In the genomic region with DNA sequence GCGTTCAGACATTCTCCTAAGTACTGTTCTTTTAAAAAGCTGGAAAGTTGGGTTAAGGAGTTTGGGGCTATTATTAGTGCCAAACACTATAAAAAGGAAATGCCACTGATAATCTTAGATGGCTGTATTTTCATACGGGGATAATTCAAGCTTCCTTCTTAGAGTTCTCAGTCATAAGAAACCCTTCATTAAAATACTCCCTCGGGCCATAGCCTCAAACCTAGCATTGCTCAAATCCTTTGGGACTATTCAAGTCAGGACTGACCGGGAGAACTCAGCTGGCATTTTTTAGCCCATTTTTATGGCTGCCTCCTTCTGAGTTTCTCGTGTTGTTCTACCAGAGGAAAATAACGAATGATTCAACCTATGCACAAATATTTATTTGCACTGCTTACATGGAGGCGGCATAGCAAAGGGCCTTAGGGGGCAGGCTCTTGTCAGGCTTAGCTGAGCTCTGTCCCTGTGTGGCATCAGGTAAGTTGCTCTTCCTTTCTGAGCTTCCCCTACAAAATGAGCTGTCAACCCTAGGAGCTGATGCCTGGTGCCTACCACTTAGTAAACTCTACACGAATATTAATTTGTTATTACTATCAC, we compare ENCODE assay signal across 22 cellular contexts. TPM values are rescaled to one million over a fixed set of nuclear protein-coding genes. Genes with fewer than 3 reads are reported as not detected.
A peak's percentile ranks its signal among the peaks of the same experiment; 100 is the strongest.
DNase-seq lines count a peak whose midpoint lies in the region; ATAC-seq and TF ChIP-seq lines count a peak whose summit lies in the region.
"Had no signal": no experiment of that assay in that cellular context is flagged by ENCODE, and none has a peak within 500 bp of the region (broad histone marks: within the 10 kb centered on the region; RNA-seq: fewer than 3 reads in every experiment).

No MANE protein-coding gene starts in this region.

- H3K4me3 Mint-ChIP-seq in MCF 10A (ENCODE audit: unreplicated experiment), result no peak overlapping the region
- H3K4me3 Mint-ChIP-seq: nephron progenitor cell had no signal

- TF ChIP-seq CTCF in MCF 10A (IDR thresholded peaks at IDR 0.05; ENCODE audit: unreplicated experiment), result no peak
- no peak for TF ChIP-seq CTCF in breast epithelium (IDR thresholded peaks at IDR 0.05)
- TF ChIP-seq CTCF in PC-3 (conservative IDR thresholded peaks at IDR 0.05; ENCODE audit: low read depth, low read length), result 0 out of 2 replicates have a peak, but pooled peaks have one; percentile 21
- no peak for TF ChIP-seq CTCF in tibial artery (IDR thresholded peaks at IDR 0.05)

- H3K4me3 ChIP-seq in breast epithelium (no peak overlapping the region), PC-3 (ENCODE audit: low read length) (no peak overlapping the region), tibial artery (no peak overlapping the region)
- H3K4me3 ChIP-seq: psoas muscle, skin epidermis had no signal

- CTCF ChIA-PET in MCF 10A (lab: Yijun Ruan, JAX), result no interaction called here
- CTCF ChIA-PET in PC-3 (lab: Charles Lee), result no interaction called here

- H3K4me2 ChIP-seq in PC-3 (ENCODE audit: low read length), result peak overlapping the region; percentile 61

- H3K9me2 ChIP-seq in PC-3 (replicated peaks; ENCODE audit: low read length), result no peaks in the 10 kb centered on the region

- no peaks in the 10 kb centered on the region for H3K36me3 Mint-ChIP-seq in MCF 10A (ENCODE audit: insufficient read depth, unreplicated experiment)
- H3K36me3 Mint-ChIP-seq: CD4-positive, alpha-beta memory T cell had no signal

- no peak for TF ChIP-seq POLR2A in breast epithelium (IDR thresholded peaks at IDR 0.05)

- no peaks in the 10 kb centered on the region for H3K27me3 Mint-ChIP-seq in MCF 10A (ENCODE audit: insufficient read depth, unreplicated experiment)
- H3K27me3 Mint-ChIP-seq: CD4-positive, alpha-beta memory T cell had no signal

- H3K4me1 Mint-ChIP-seq in MCF 10A (ENCODE audit: insufficient read depth, unreplicated experiment), result peaks cover 26% of the 10 kb centered on the region

- peak overlapping the region; percentile 97 for H3K27ac Mint-ChIP-seq in MCF 10A (ENCODE audit: low read depth, unreplicated experiment)
- H3K27ac Mint-ChIP-seq: nephron progenitor cell had no signal

- H3K36me3 ChIP-seq in breast epithelium (no peaks in the 10 kb centered on the region), PC-3 (ENCODE audit: low read depth, low read length) (no peaks in the 10 kb centered on the region), tibial artery (no peaks in the 10 kb centered on the region)

- H3F3A ChIP-seq in PC-3 (ENCODE audit: low read length, unreplicated experiment), result peaks cover 26% of the 10 kb centered on the region

- H3K27me3 ChIP-seq in breast epithelium, result no peaks in the 10 kb centered on the region
- H3K27me3 ChIP-seq in PC-3 (ENCODE audit: low read length), result no peaks in the 10 kb centered on the region
- H3K27me3 ChIP-seq in tibial artery, result no peaks in the 10 kb centered on the region

- H3K27ac ChIP-seq in breast epithelium (no peak overlapping the region), PC-3 (ENCODE audit: low read length) (peak overlapping the region; percentile 96), epithelial cell of prostate (peak overlapping the region; percentile 98), tibial artery (peak overlapping the region; percentile 51 to 64)
- H3K27ac ChIP-seq: KMS-11, psoas muscle, VCaP had no signal

- no peaks in the 10 kb centered on the region for H3K79me2 ChIP-seq in PC-3 (ENCODE audit: low read length)

- intact Hi-C loops in MCF 10A (cut with micrococcal nuclease) (no loop called here), breast epithelium (cut with DNase I; ENCODE audit: low total_unique reads) (no loop called here), PC-3 (cut with micrococcal nuclease) (loop anchor here (5.0 kb wide), 2 partner anchors 133 to 217 kb away; a partner anchor contains a TSS), tibial artery (cut with DNase I; ENCODE audit: low total_unique reads) (no loop called here)

- H3K9me3 ChIP-seq in breast epithelium (no peaks in the 10 kb centered on the region), PC-3 (ENCODE audit: low read length) (no peaks in the 10 kb centered on the region), tibial artery (no peaks in the 10 kb centered on the region)
- H3K9me3 ChIP-seq: psoas muscle had no signal

- H2AFZ ChIP-seq in PC-3 (ENCODE audit: low read length), result no peak overlapping the region

- DNase-seq in MCF 10A (ENCODE audit: unreplicated experiment) (no peak), breast epithelium (ENCODE audit: low spot score in 2 of 2) (no peak), PC-3 (peak; percentile 72), epithelial cell of prostate (ENCODE audit: low read depth, low spot score) (no peak), tibial artery (no peak), NCI-H2196 treated with DMSO at 0.1 percent for 48 hours (lab: John Stamatoyannopoulos, UW; ENCODE audit: unreplicated experiment) (no peak)
- DNase-seq: activated CD4-positive, alpha-beta T cell treated with anti-CD3 and anti-CD28 coated beads, Interleukin-2, amount 50 U/mL, for 48 hours; activated T-cell treated with anti-CD3 and anti-CD28 coated beads, Interleukin-2, amount 50 U/mL, for 1 hour; CD4-positive, alpha-beta memory T cell; NCI-H1092; NCI-H2029; nephron progenitor cell; psoas muscle; stimulated activated CD4-positive, alpha-beta T cell treated with anti-CD3 and anti-CD28 coated beads, Interleukin-4, amount 100 ng/mL, for 1 hour; substantia nigra had no signal

- H4K20me1 ChIP-seq in PC-3 (ENCODE audit: low read length), result no peaks in the 10 kb centered on the region

- no peak for ATAC-seq in PC-3
- ATAC-seq in HG03108 (IDR thresholded peaks at IDR 0.05; ENCODE audit: unreplicated experiment), result no peak
- ATAC-seq in GM21367 (IDR thresholded peaks at IDR 0.05; ENCODE audit: unreplicated experiment), result no peak
- ATAC-seq: psoas muscle had no signal

- H3K9me3 Mint-ChIP-seq in MCF 10A (ENCODE audit: unreplicated experiment), result no peaks in the 10 kb centered on the region
- H3K9me3 Mint-ChIP-seq: CD4-positive, alpha-beta memory T cell had no signal

- peak overlapping the region; percentile 94 for H3K9ac ChIP-seq in PC-3 (ENCODE audit: low read length)
- H3K9ac ChIP-seq: KMS-11 had no signal

- POLR2A ChIA-PET in MCF 10A (lab: Yijun Ruan, JAX) (interaction anchor here (0.6 to 1.2 kb wide), 5 partner anchors 16 to 92 kb away, joined by 3 to 5 read pairs (median 3); no protein-coding TSS in a partner anchor), PC-3 (lab: Charles Lee; ENCODE audit: unreplicated experiment) (no interaction called here)

- BruUV-seq in MCF 10A (replicated peaks; lab: Mats Ljungman, UMichigan), result no TSS peak
- BruUV-seq in PC-3 (replicated peaks; lab: Mats Ljungman, UMichigan), result no TSS peak

- no peaks in the 10 kb centered on the region for H3K4me1 ChIP-seq in breast epithelium
- peaks cover 59% of the 10 kb centered on the region for H3K4me1 ChIP-seq in PC-3 (ENCODE audit: insufficient read depth, low read length)
- H3K4me1 ChIP-seq in tibial artery, result peaks cover 0 to 14% (median 12%) of the 10 kb centered on the region in 4 donors

RNA-seq across cellular contexts. Expression of a gene that starts 33.5 kb away (rescaled TPM):
- total RNA-seq in MCF 10A (2022) (0.47 and 0.96 TPM in 2 replicates), breast epithelium (1 to 10 TPM; 1.9 to 3.6 (median 3.5) TPM), PC-3 (2014; rRNA removed) (115 and 130 TPM in 2 replicates)

RNA-seq across cellular contexts. Expression of a gene that starts 43.2 kb away (rescaled TPM):
- 0.15 TPM in 1 of 2 replicates, not detected in the other for total RNA-seq in MCF 10A (2022)
- total RNA-seq in breast epithelium, result under 1 TPM in 1 of 3 donors, not detected in 2; 0.16 TPM
- total RNA-seq in PC-3 (2014; rRNA removed), result 0.51 TPM in 1 of 2 replicates, not detected in the other
- total RNA-seq: bronchial epithelial cell, dermis microvascular lymphatic vessel endothelial cell had no signal

Comparison
In these comparisons a context has a peak if more than half of its experiments do, and no peak if none do; other contexts are left out.
1. H3K27ac ChIP-seq: peak in PC-3 (single experiment), epithelial cell of prostate (single experiment) and tibial artery (2 of 2); none in breast epithelium (0 of 2).
2. RNA of a gene that starts 33.5 kb away (total RNA-seq): 115 to 130 TPM in PC-3; 1.9 to 3.6 TPM in breast epithelium and 0.47 to 0.96 TPM in MCF 10A; every median in the first group is over 10 times any median in the second.